26 cellular contexts compared by ENCODE assay signal in the genomic region with DNA sequence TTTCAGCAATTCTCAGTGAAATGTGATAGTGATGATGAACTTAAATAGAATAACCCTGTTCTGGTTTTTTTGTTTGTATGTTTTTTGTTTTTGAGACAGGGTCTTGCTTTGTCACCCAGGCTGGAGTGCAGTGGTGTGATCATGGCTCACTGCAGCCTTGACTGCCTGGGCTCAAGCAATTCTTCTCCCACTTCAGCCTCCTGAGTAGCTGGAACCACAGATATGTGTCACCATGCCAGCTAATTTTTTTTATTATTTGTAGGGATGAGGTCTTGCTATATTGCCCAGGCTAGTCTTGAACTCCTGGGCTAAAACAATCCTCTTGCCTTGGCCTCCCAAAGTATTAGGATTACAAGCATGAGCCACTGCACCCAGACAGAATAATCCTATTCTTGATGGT. TPM values are rescaled to one million over a fixed set of nuclear protein-coding genes. Genes with fewer than 3 reads are reported as not detected.
"Had no signal": no experiment of that assay in that cellular context is flagged by ENCODE, and none has a peak within 500 bp of the region (broad histone marks: within the 10 kb centered on the region; RNA-seq: fewer than 3 reads in every experiment).

No MANE protein-coding gene starts in this region.

- ATAC-seq: activated CD4-positive, CD25-positive, alpha-beta regulatory T cell treated with anti-CD3 and anti-CD28 coated beads, Interleukin-2, amount 50 U/mL, for 24 hours; activated T-cell treated with anti-CD3 and anti-CD28 coated beads, Interleukin-2, amount 50 U/mL, for 4 hours; gastrocnemius medialis; right cardiac atrium; stimulated activated effector memory CD8-positive, alpha-beta T cell treated with anti-CD3 and anti-CD28 coated beads, Interleukin-12 subunit alpha, Interleukin-12 subunit beta, amount 100 ng/mL, for 72 hours had no signal

- H3K27ac ChIP-seq: colonic mucosa, gastrocnemius medialis, neural progenitor cell, stomach, testis had no signal

- H3K4me3 ChIP-seq: colonic mucosa, gastrocnemius medialis, neural progenitor cell, stomach, testis had no signal

- H3K27me3 ChIP-seq: colonic mucosa, gastrocnemius medialis, neural progenitor cell, stomach, testis had no signal

- H3K9me3 ChIP-seq: colonic mucosa, gastrocnemius medialis, testis had no signal

- DNase-seq: activated CD4-positive, alpha-beta T cell treated with anti-CD3 and anti-CD28 coated beads, Interleukin-2, amount 10 ng/mL, durations not matched to agents 7 days and 5 days; activated CD8-positive, alpha-beta memory T cell treated with anti-CD3 and anti-CD28 coated beads, Interleukin-2, amount 50 U/mL, for 4 hours; activated naive CD4-positive, alpha-beta T cell treated with anti-CD3 and anti-CD28 coated beads, Interleukin-2, amount 10 ng/mL, durations not matched to agents 7 days and 5 days; activated T-cell treated with anti-CD3 and anti-CD28 coated beads, Interleukin-2, amount 50 U/mL, for 4 hours; central memory CD4-positive, alpha-beta T cell; colonic mucosa; erythroblast; gastrocnemius medialis; head of caudate nucleus; kidney glomerular epithelial cell; naive B cell; right cardiac atrium; small intestine; stimulated activated CD4-positive, alpha-beta T cell treated with anti-CD3 and anti-CD28 coated beads, Interleukin-15, amount 100 ng/mL, for 24 hours; stimulated activated CD4-positive, alpha-beta T cell treated with anti-CD3 and anti-CD28 coated beads, Interleukin-4, amount 100 ng/mL, for 1 hour; stomach; T-helper 1 cell; T-helper 9 cell; testis had no signal

- H3K27ac Mint-ChIP-seq: activated CD4-positive, alpha-beta T cell treated with anti-CD3 and anti-CD28 coated beads, Interleukin-2, amount 10 ng/mL, durations not matched to agents 7 days and 5 days; activated naive CD4-positive, alpha-beta T cell treated with anti-CD3 and anti-CD28 coated beads, Interleukin-2, amount 10 ng/mL, durations not matched to agents 7 days and 5 days; memory B cell; naive B cell; neural progenitor cell; progenitor cell of endocrine pancreas; stimulated activated effector memory CD8-positive, alpha-beta T cell treated with anti-CD3 and anti-CD28 coated beads, Interleukin-12 subunit alpha, Interleukin-12 subunit beta, amount 100 ng/mL, for 72 hours; type B pancreatic cell had no signal

- H3K4me1 Mint-ChIP-seq: activated CD4-positive, alpha-beta T cell treated with anti-CD3 and anti-CD28 coated beads, Interleukin-2, amount 10 ng/mL, durations not matched to agents 7 days and 5 days; activated naive CD4-positive, alpha-beta T cell treated with anti-CD3 and anti-CD28 coated beads, Interleukin-2, amount 10 ng/mL, durations not matched to agents 7 days and 5 days; memory B cell; naive B cell; neural progenitor cell had no signal

- H3K4me3 Mint-ChIP-seq: activated CD4-positive, alpha-beta T cell treated with anti-CD3 and anti-CD28 coated beads, Interleukin-2, amount 10 ng/mL, durations not matched to agents 7 days and 5 days; activated naive CD4-positive, alpha-beta T cell treated with anti-CD3 and anti-CD28 coated beads, Interleukin-2, amount 10 ng/mL, durations not matched to agents 7 days and 5 days; activated T-cell treated with anti-CD3 and anti-CD28 coated beads, Interleukin-2, amount 50 U/mL, for 4 hours; memory B cell; naive B cell; neural progenitor cell; stimulated activated effector memory CD8-positive, alpha-beta T cell treated with anti-CD3 and anti-CD28 coated beads, Interleukin-12 subunit alpha, Interleukin-12 subunit beta, amount 100 ng/mL, for 72 hours; type B pancreatic cell had no signal

- H3K36me3 ChIP-seq: colonic mucosa, gastrocnemius medialis, neural progenitor cell, stomach had no signal

- H3K9me3 Mint-ChIP-seq: activated T-cell treated with anti-CD3 and anti-CD28 coated beads, Interleukin-2, amount 50 U/mL, for 4 hours; memory B cell; stimulated activated effector memory CD8-positive, alpha-beta T cell treated with anti-CD3 and anti-CD28 coated beads, Interleukin-12 subunit alpha, Interleukin-12 subunit beta, amount 100 ng/mL, for 72 hours; type B pancreatic cell had no signal

- H3K4me1 ChIP-seq: colonic mucosa, gastrocnemius medialis, stomach, testis had no signal

- H3K36me3 Mint-ChIP-seq: activated naive CD4-positive, alpha-beta T cell treated with anti-CD3 and anti-CD28 coated beads, Interleukin-2, amount 10 ng/mL, durations not matched to agents 7 days and 5 days; neural progenitor cell; stimulated activated effector memory CD8-positive, alpha-beta T cell treated with anti-CD3 and anti-CD28 coated beads, Interleukin-12 subunit alpha, Interleukin-12 subunit beta, amount 100 ng/mL, for 72 hours; type B pancreatic cell had no signal

RNA-seq across cellular contexts. Expression of a gene that starts 14.3 kb away (rescaled TPM):
- total RNA-seq: activated CD4-positive, alpha-beta T cell treated with anti-CD3 and anti-CD28 coated beads, Interleukin-2, amount 10 ng/mL, durations not matched to agents 7 days and 5 days; mononuclear cell had no signal
